Comparison of ENCODE assay signal across 24 cellular contexts in genomic region chr13:88544836-88545235, GRCh38.
"Had no signal": no experiment of that assay in that cellular context is flagged by ENCODE, and none has a peak within 500 bp of the region (broad histone marks: within the 10 kb centered on the region; RNA-seq: fewer than 3 reads in every experiment).

No MANE protein-coding gene starts in this region.

- H3K9ac ChIP-seq: neural progenitor cell, parathyroid adenoma had no signal

- H3K27ac ChIP-seq: breast epithelium, esophagus squamous epithelium, left lung, lower lobe of right lung, neural progenitor cell, parathyroid adenoma, psoas muscle, spleen, thoracic aorta had no signal

- H3K4me3 ChIP-seq: breast epithelium, esophagus squamous epithelium, left lung, lower lobe of right lung, neural progenitor cell, psoas muscle, spleen, thoracic aorta had no signal

- H3K79me2 ChIP-seq: parathyroid adenoma had no signal

- H2AFZ ChIP-seq: neural progenitor cell, parathyroid adenoma had no signal

- H3K27me3 ChIP-seq: breast epithelium, esophagus squamous epithelium, left lung, neural progenitor cell, spleen had no signal

- DNase-seq: activated CD4-positive, alpha-beta memory T cell treated with anti-CD3 and anti-CD28 coated beads, Interleukin-2, amount 10 ng/mL, durations not matched to agents 7 days and 5 days; activated CD4-positive, alpha-beta T cell treated with anti-CD3 and anti-CD28 coated beads, Interleukin-2, amount 10 ng/mL, durations not matched to agents 7 days and 5 days; activated CD4-positive, CD25-positive, alpha-beta regulatory T cell treated with anti-CD3 and anti-CD28 coated beads, Interleukin-2, amount 50 U/mL, for 72 hours; activated CD8-positive, alpha-beta memory T cell treated with anti-CD3 and anti-CD28 coated beads, Interleukin-2, amount 50 U/mL, for 48 hours; activated naive CD8-positive, alpha-beta T cell treated with anti-CD3 and anti-CD28 coated beads, Interleukin-2, amount 50 U/mL, for 24 hours; activated T-cell treated with anti-CD3 and anti-CD28 coated beads, Interleukin-2, amount 50 U/mL, for 4 hours; endodermal cell; esophagus squamous epithelium; left lung; lower lobe of right lung; mesendoderm; natural killer cell; occipital lobe; psoas muscle; right cardiac atrium; spleen; stimulated activated CD4-positive, alpha-beta T cell treated with anti-CD3 and anti-CD28 coated beads, Interleukin-2, amount 100 ng/mL, for 48 hours; T-helper 9 cell; trophoblast cell had no signal

- ATAC-seq: activated naive CD8-positive, alpha-beta T cell treated with anti-CD3 and anti-CD28 coated beads, Interleukin-2, amount 50 U/mL, for 24 hours; activated T-cell treated with anti-CD3 and anti-CD28 coated beads, Interleukin-2, amount 50 U/mL, for 4 hours; activated T-helper 17 cell treated with anti-CD3 and anti-CD28 coated beads, Interleukin-2, amount 50 U/mL, for 72 hours; left lung; lower lobe of right lung; natural killer cell; psoas muscle; right cardiac atrium had no signal

- H3K9me3 ChIP-seq: breast epithelium, esophagus squamous epithelium, left lung, lower lobe of right lung, psoas muscle, thoracic aorta had no signal

- H3K4me1 ChIP-seq: breast epithelium, esophagus squamous epithelium, left lung, lower lobe of right lung, neural progenitor cell, parathyroid adenoma, psoas muscle, spleen had no signal

- H3K4me2 ChIP-seq: neural progenitor cell had no signal

- H3K36me3 ChIP-seq: breast epithelium, esophagus squamous epithelium, left lung, lower lobe of right lung, neural progenitor cell, spleen, thoracic aorta had no signal
